In the genomic region with DNA sequence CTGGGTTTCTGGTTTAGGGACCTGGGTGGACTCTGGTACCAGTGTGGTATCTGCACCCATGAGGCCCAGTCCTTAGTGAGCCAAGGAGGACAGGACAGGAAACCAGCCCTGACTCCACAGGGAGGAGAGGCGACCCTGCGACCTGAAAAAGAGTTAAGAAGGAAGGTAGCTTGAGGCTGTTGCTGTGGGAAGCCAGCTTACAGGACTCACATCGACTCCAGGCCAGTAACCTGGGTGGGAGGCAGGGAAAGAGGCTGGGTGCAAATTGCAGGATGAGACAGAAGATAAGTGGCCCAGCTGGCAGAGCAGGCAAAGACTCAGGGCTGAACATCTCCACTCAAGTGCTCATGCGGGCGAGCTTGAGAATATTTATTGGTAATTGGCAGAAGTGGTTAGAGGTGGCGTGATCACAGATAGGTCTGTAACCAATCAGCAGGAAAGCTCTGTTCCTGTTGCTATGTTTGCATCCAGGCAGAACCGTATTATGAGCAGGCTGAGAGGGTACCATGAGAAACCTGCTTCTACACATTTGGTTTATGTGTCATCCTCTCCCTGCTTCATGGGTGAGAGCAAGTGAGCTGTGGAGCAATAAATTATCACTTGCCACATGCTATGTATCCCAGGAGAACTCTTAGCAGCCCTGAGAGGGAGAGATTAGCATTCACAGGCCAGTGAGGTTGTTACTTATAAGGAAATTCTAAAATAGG, we compare ENCODE assay signal across 17 cellular contexts.
DNase-seq lines count a peak whose midpoint lies in the region; ATAC-seq and TF ChIP-seq lines count a peak whose summit lies in the region.
"Had no signal": no experiment of that assay in that cellular context is flagged by ENCODE, and none has a peak within 500 bp of the region (broad histone marks: within the 10 kb centered on the region; RNA-seq: fewer than 3 reads in every experiment).

No MANE protein-coding gene starts in this region.

- no peak overlapping the region for H3K4me3 ChIP-seq in fibroblast of mammary gland (ENCODE audit: control insufficient read depth, low read depth, low read length)
- H3K4me3 ChIP-seq: pancreas, uterus had no signal

- DNase-seq in Ammon's horn (ENCODE audit: low spot score) (peak; percentile 47), NCI-H1092 treated with DMSO at 0.1 percent for 48 hours (lab: John Stamatoyannopoulos, UW) (peak; percentile 67), NCI-H524 (lab: John Stamatoyannopoulos, UW) (peak; percentile 74 to 79), fibroblast of mammary gland (ENCODE audit: low read depth) (peak; percentile 26), epidermal melanocyte (ENCODE audit: insufficient read length, low spot score) (no peak), NCI-H774 (lab: John Stamatoyannopoulos, UW) (no peak), putamen (ENCODE audit: low spot score) (no peak)
- DNase-seq: activated CD8-positive, alpha-beta memory T cell treated with anti-CD3 and anti-CD28 coated beads, Interleukin-2, amount 10 ng/mL, durations not matched to agents 7 days and 5 days; activated naive CD8-positive, alpha-beta T cell treated with anti-CD3 and anti-CD28 coated beads, Interleukin-2, amount 50 U/mL, for 24 hours; CD8-positive, alpha-beta T cell; erythroblast; NCI-H226; pancreas; SIG-M5; stimulated activated CD4-positive, alpha-beta T cell treated with anti-CD3 and anti-CD28 coated beads, Interleukin-4, amount 100 ng/mL, for 24 hours; uterus had no signal

- no peak for ATAC-seq in HG03175 (IDR thresholded peaks at IDR 0.05; ENCODE audit: unreplicated experiment)
- ATAC-seq: activated CD8-positive, alpha-beta memory T cell treated with anti-CD3 and anti-CD28 coated beads, Interleukin-2, amount 10 ng/mL, durations not matched to agents 7 days and 5 days; activated naive CD8-positive, alpha-beta T cell treated with anti-CD3 and anti-CD28 coated beads, Interleukin-2, amount 50 U/mL, for 24 hours; CD8-positive, alpha-beta T cell had no signal

- TF ChIP-seq CTCF in fibroblast of mammary gland (conservative IDR thresholded peaks at IDR 0.05; ENCODE audit: control insufficient read depth, insufficient read depth, low read depth, low read length): no peak

Comparison
In these comparisons a context has a peak if more than half of its experiments do, and no peak if none do; other contexts are left out.
1. DNase-seq: peak in Ammon's horn (single experiment), NCI-H1092 treated with DMSO at 0.1 percent for 48 hours (single experiment), NCI-H524 (2 of 2) and fibroblast of mammary gland (single experiment); none in epidermal melanocyte (single experiment), NCI-H774 (single experiment) and putamen (single experiment).